In genomic region chr7:76265299-76265698, GRCh38 we compare ENCODE assay signal across 22 cellular contexts.
"Had no signal": no experiment of that assay in that cellular context is flagged by ENCODE, and none has a peak within 500 bp of the region (broad histone marks: within the 10 kb centered on the region; RNA-seq: fewer than 3 reads in every experiment).

No MANE protein-coding gene starts in this region.

- H3K36me3 ChIP-seq: esophagus squamous epithelium, lower lobe of right lung, neural progenitor cell, prostate gland, right atrium auricular region, thoracic aorta, tibial nerve, upper lobe of right lung, uterus had no signal

- H3K27ac Mint-ChIP-seq: effector memory CD8-positive, alpha-beta T cell; nephron; neural progenitor cell; stimulated activated naive B cell treated with anti-CD40 and anti-IgM and Interleukin-4, amounts not matched to agents 10 μg/mL and 1 μg/mL and 100 μg/mL, for 72 hours; stimulated activated naive CD8-positive, alpha-beta T cell treated with anti-CD3 and anti-CD28 coated beads, Interleukin-15, Interleukin-2, amounts not matched to agents 100 ng/mL and 50 ng/mL, for 24 hours had no signal

- H2AFZ ChIP-seq: neural progenitor cell had no signal

- H3K9me3 ChIP-seq: esophagus squamous epithelium, lower lobe of right lung, prostate gland, right atrium auricular region, thoracic aorta, upper lobe of right lung, uterus had no signal

- ATAC-seq: effector memory CD8-positive, alpha-beta T cell; left ventricle myocardium superior; lower lobe of right lung; sciatic nerve; stimulated activated naive B cell treated with anti-CD40 and anti-IgM and Interleukin-4, amounts not matched to agents 10 μg/mL and 1 μg/mL and 100 μg/mL, for 72 hours; upper lobe of right lung had no signal

- H3K4me3 Mint-ChIP-seq: effector memory CD8-positive, alpha-beta T cell; nephron; neural progenitor cell; stimulated activated naive B cell treated with anti-CD40 and anti-IgM and Interleukin-4, amounts not matched to agents 10 μg/mL and 1 μg/mL and 100 μg/mL, for 72 hours; stimulated activated naive CD8-positive, alpha-beta T cell treated with anti-CD3 and anti-CD28 coated beads, Interleukin-15, Interleukin-2, amounts not matched to agents 100 ng/mL and 50 ng/mL, for 24 hours had no signal

- H3K9me3 Mint-ChIP-seq: effector memory CD8-positive, alpha-beta T cell; nephron; neural progenitor cell; stimulated activated naive CD8-positive, alpha-beta T cell treated with anti-CD3 and anti-CD28 coated beads, Interleukin-15, Interleukin-2, amounts not matched to agents 100 ng/mL and 50 ng/mL, for 24 hours had no signal

- H3K27ac ChIP-seq: esophagus squamous epithelium, lower lobe of right lung, neural progenitor cell, prostate gland, right atrium auricular region, thoracic aorta, tibial nerve, upper lobe of right lung, uterus had no signal

- DNase-seq: cortex of kidney; effector memory CD8-positive, alpha-beta T cell; erythroblast; esophagus squamous epithelium; foreskin melanocyte; hypothalamus; left ventricle myocardium superior; lower lobe of right lung; nucleus accumbens; stimulated activated CD4-positive, alpha-beta T cell treated with anti-CD3 and anti-CD28 coated beads, Interleukin-4, amount 100 ng/mL, for 4 hours; stimulated activated naive B cell treated with anti-CD40 and anti-IgM and Interleukin-4, amounts not matched to agents 10 μg/mL and 1 μg/mL and 100 μg/mL, for 72 hours; upper lobe of right lung; uterus had no signal

- H3K36me3 Mint-ChIP-seq: neural progenitor cell; stimulated activated naive B cell treated with anti-CD40 and anti-IgM and Interleukin-4, amounts not matched to agents 10 μg/mL and 1 μg/mL and 100 μg/mL, for 72 hours had no signal

- H3K4me3 ChIP-seq: esophagus squamous epithelium, lower lobe of right lung, neural progenitor cell, prostate gland, right atrium auricular region, smooth muscle cell, thoracic aorta, tibial nerve, upper lobe of right lung, uterus had no signal

- H3K4me2 ChIP-seq: neural progenitor cell, smooth muscle cell had no signal

- H3K9ac ChIP-seq: neural progenitor cell had no signal
